In the genomic region with DNA sequence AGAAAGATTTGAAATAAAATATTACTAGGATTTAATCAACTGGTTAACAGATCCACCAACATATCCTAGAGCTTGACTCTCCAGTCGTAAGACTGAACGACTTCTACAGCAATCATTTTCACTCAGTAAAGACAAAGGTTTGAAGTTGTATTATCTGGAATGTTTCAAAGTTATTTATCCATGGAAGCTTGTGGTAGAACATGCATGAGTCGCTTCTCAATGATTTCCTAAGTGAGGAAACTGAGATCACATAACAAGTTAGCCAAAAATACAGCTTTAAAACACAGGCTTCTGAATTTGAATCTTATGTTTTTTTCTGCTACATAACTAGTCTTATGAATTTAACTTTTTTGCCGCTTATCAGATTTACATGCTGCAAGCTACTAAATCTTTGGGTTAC, we compare ENCODE assay signal across 20 cellular contexts.
DNase-seq lines count a peak whose midpoint lies in the region; ATAC-seq and TF ChIP-seq lines count a peak whose summit lies in the region.
"Had no signal": no experiment of that assay in that cellular context is flagged by ENCODE, and none has a peak within 500 bp of the region (broad histone marks: within the 10 kb centered on the region; RNA-seq: fewer than 3 reads in every experiment).

No MANE protein-coding gene starts in this region.

- no peak overlapping the region for H4K91ac ChIP-seq in mesenchymal stem cell (ENCODE audit: low read length)

- TF ChIP-seq POLR2A in suprapubic skin (IDR thresholded peaks at IDR 0.05), result no peak

- no peak overlapping the region for H2AK5ac ChIP-seq in mesenchymal stem cell (ENCODE audit: low read length, severe bottlenecking)

- H3K27me3 ChIP-seq in mesenchymal stem cell (ENCODE audit: control insufficient read depth in 1 of 2, insufficient read depth in 1 of 2, low read length in 2 of 2) (no peaks in the 10 kb centered on the region), suprapubic skin (no peaks in the 10 kb centered on the region)
- H3K27me3 ChIP-seq: BLaER1, esophagus muscularis mucosa, MG63, uterus had no signal

- H3K36me3 ChIP-seq in mesenchymal stem cell (ENCODE audit: control insufficient read depth in 1 of 2, insufficient read depth in 2 of 2, low read depth in 1 of 2, low read length in 2 of 2) (no peaks in the 10 kb centered on the region), suprapubic skin (no peaks in the 10 kb centered on the region)
- H3K36me3 ChIP-seq: BLaER1, esophagus muscularis mucosa, MG63, uterus had no signal

- H2BK120ac ChIP-seq in mesenchymal stem cell (ENCODE audit: low read depth, low read length), result no peak overlapping the region

- no peak overlapping the region for H2BK15ac ChIP-seq in mesenchymal stem cell (ENCODE audit: low read depth, poor library complexity, severe bottlenecking)

- no peak overlapping the region for H3K4me2 ChIP-seq in mesenchymal stem cell (ENCODE audit: low read length, poor library complexity, severe bottlenecking)
- H3K4me2 ChIP-seq: BLaER1 had no signal

- peaks cover 22% of the 10 kb centered on the region for H3K79me1 ChIP-seq in mesenchymal stem cell (replicated peaks; ENCODE audit: low read length, poor library complexity, severe bottlenecking)

- no peaks in the 10 kb centered on the region for H3K4me1 ChIP-seq in mesenchymal stem cell (ENCODE audit: control insufficient read depth, insufficient read depth, low read depth, low read length)
- H3K4me1 ChIP-seq in suprapubic skin, result no peaks in the 10 kb centered on the region
- H3K4me1 ChIP-seq: BLaER1, psoas muscle, uterus had no signal

- H3K9ac ChIP-seq in mesenchymal stem cell (ENCODE audit: low read length), result peak overlapping the region; percentile 16
- H3K9ac ChIP-seq: BLaER1 had no signal

- no peak overlapping the region for H2AFZ ChIP-seq in mesenchymal stem cell (ENCODE audit: low read depth, low read length)

- H4K8ac ChIP-seq in mesenchymal stem cell (ENCODE audit: low read length), result no peak overlapping the region

- no peaks in the 10 kb centered on the region for H3K9me3 ChIP-seq in mesenchymal stem cell (ENCODE audit: control insufficient read depth, low read length)
- H3K9me3 ChIP-seq in suprapubic skin, result no peaks in the 10 kb centered on the region
- H3K9me3 ChIP-seq: MG63, uterus had no signal

- no peak overlapping the region for H3K14ac ChIP-seq in mesenchymal stem cell (ENCODE audit: low read length in 2 of 2)

- H3K4me3 ChIP-seq in mesenchymal stem cell (ENCODE audit: insufficient read depth in 1 of 2, low read depth in 1 of 2, low read length in 2 of 2), result no peak overlapping the region
- H3K4me3 ChIP-seq in suprapubic skin, result no peak overlapping the region
- H3K4me3 ChIP-seq: BLaER1, esophagus muscularis mucosa, MG63, psoas muscle, SK-N-MC, uterus had no signal

- DNase-seq in AG09319 (ENCODE audit: extremely low read depth, low read depth) (peak; percentile 23), M059J (ENCODE audit: low read depth) (peak; percentile 69), dedifferentiated amniotic fluid mesenchymal stem cell (ENCODE audit: extremely low spot score) (peak; percentile 69), mesenchymal stem cell (peak; percentile 65), MV-4-11 (lab: John Stamatoyannopoulos, UW) (no peak), RPMI8226 (no peak), suprapubic skin (ENCODE audit: low spot score in 2 of 2) (no peak)
- DNase-seq: activated CD8-positive, alpha-beta memory T cell treated with anti-CD3 and anti-CD28 coated beads, Interleukin-2, amount 10 ng/mL, durations not matched to agents 7 days and 5 days; activated naive CD4-positive, alpha-beta T cell treated with Interleukin-2 at 50 U/mL for 16 hours; cerebellar nuclear complex; MG63; NCI-H2107; psoas muscle; stimulated activated CD4-positive, alpha-beta T cell treated with anti-CD3 and anti-CD28 coated beads, Interleukin-4, amount 100 ng/mL, for 4 hours; uterus had no signal

- H2BK12ac ChIP-seq in mesenchymal stem cell (ENCODE audit: low read length in 2 of 2), result no peak overlapping the region

- no peak for TF ChIP-seq EP300 in suprapubic skin (IDR thresholded peaks at IDR 0.05)

- no peak overlapping the region for H3K18ac ChIP-seq in mesenchymal stem cell (ENCODE audit: low read depth in 1 of 2, low read length in 2 of 2)

- H3K4ac ChIP-seq in mesenchymal stem cell (ENCODE audit: low read depth in 1 of 2, low read length in 2 of 2), result no peak overlapping the region

- no peak for TF ChIP-seq CTCF in AG09319 (IDR thresholded peaks at IDR 0.05; ENCODE audit: low read depth, low read length)
- TF ChIP-seq CTCF in suprapubic skin (IDR thresholded peaks at IDR 0.05), result no peak

- H2BK5ac ChIP-seq in mesenchymal stem cell (ENCODE audit: low read depth, low read length, poor library complexity, severe bottlenecking), result no peak overlapping the region

- WGBS in mesenchymal stem cell, result 59% methylated on average over 1 of the region's 4 CpGs
- 93% methylated on average over 4 of the region's 4 CpGs for WGBS in suprapubic skin

- H3K27ac ChIP-seq in mesenchymal stem cell (ENCODE audit: low read length, poor library complexity, severe bottlenecking) (peak overlapping the region; percentile 61), suprapubic skin (no peak overlapping the region)
- H3K27ac ChIP-seq: BLaER1, esophagus muscularis mucosa, psoas muscle, SK-N-MC, uterus had no signal

- no peak overlapping the region for H3K23ac ChIP-seq in mesenchymal stem cell (ENCODE audit: low read length in 2 of 2)

- ATAC-seq in HG03439 (IDR thresholded peaks at IDR 0.05; ENCODE audit: unreplicated experiment), result no peak
- ATAC-seq: activated CD8-positive, alpha-beta memory T cell treated with anti-CD3 and anti-CD28 coated beads, Interleukin-2, amount 10 ng/mL, durations not matched to agents 7 days and 5 days; psoas muscle; stimulated activated memory B cell treated with anti-CD40 and anti-IgM and Interleukin-4, amounts not matched to agents 10 μg/mL and 1 μg/mL and 100 μg/mL, for 72 hours had no signal

Comparison
In these comparisons a context has a peak if more than half of its experiments do, and no peak if none do; other contexts are left out.
1. DNase-seq: peak in AG09319 (single experiment), M059J (single experiment), dedifferentiated amniotic fluid mesenchymal stem cell (single experiment) and mesenchymal stem cell (single experiment); none in MV-4-11 (single experiment), RPMI8226 (single experiment) and suprapubic skin (0 of 2).